9 cellular contexts compared by ENCODE assay signal in the genomic region with DNA sequence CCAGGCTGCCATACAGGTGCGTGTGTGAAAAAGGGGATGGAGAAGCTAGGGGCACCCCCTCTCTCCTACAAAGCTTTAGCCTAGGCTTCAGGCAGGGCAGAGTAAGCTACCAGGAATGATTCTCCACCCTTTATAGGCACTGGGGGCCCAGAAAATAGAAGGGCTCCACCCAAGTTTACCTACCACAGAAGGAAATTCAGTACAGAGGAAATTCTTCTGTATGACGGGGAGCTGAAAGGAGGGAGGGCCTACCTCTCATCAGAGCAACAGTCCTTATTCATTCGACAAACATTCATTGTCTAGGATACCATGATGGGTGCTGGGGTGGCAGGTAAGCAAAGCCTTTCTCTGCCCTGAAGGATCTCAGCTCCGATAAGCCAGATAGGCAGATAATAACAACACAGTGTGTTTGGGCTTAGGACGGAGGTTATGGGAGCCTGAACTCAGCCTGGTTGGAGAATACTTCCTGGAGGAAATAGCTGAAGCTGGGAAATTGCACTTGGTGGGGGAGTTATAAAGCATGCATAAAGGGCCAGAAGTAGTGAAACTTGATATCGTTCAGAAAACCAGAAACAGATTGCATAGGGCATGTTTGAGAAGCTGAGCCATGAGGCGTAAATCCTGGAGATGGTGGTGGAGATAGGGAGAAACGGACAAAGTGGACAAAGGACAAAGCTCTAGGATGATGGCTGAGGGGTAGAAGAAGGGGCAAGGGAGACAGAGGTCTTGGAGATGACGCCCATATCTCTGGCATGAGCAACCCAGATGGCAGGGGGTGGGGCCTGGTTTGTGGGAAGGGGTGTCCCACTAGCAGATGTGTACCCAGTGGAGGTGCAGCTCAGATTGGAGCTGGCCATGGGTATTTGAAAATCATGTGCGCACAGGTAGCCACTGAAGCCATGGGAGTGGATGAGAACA. TPM values are rescaled to one million over a fixed set of nuclear protein-coding genes. Genes with fewer than 3 reads are reported as not detected.
A peak's percentile ranks its signal among the peaks of the same experiment; 100 is the strongest.
DNase-seq lines count a peak whose midpoint lies in the region; ATAC-seq and TF ChIP-seq lines count a peak whose summit lies in the region.
"Had no signal": no experiment of that assay in that cellular context is flagged by ENCODE, and none has a peak within 500 bp of the region (broad histone marks: within the 10 kb centered on the region; RNA-seq: fewer than 3 reads in every experiment).

No MANE protein-coding gene starts in this region.

- BruUV-seq in Panc1 (replicated peaks; lab: Mats Ljungman, UMichigan) = no TSS peak

- H3K4me1 ChIP-seq in Panc1 (ENCODE audit: control insufficient read depth, insufficient read depth, low read length) (peaks cover 63% of the 10 kb centered on the region), fibroblast of lung (ENCODE audit: control insufficient read depth, extremely low read depth, insufficient read depth, low read length) (peaks cover 11% of the 10 kb centered on the region)

- POLR2A ChIA-PET in Panc1 (lab: Charles Lee) = interaction anchor here (0.6 to 0.7 kb wide), 3 partner anchors 52 to 496 kb away, joined by 3 read pairs; no protein-coding TSS in a partner anchor

- no peak overlapping the region for H3K9ac ChIP-seq in fibroblast of lung (ENCODE audit: insufficient read depth, low read length)

- H2AFZ ChIP-seq in fibroblast of lung (ENCODE audit: low read length) = no peak overlapping the region

- TF ChIP-seq CTCF in Panc1 (IDR thresholded peaks at IDR 0.05) (no peak), fibroblast of lung (conservative IDR thresholded peaks at IDR 0.05 in 1 of 2, IDR thresholded peaks at IDR 0.05 in 1 of 2; ENCODE audit: low read depth in 1 of 2, low read length in 2 of 2) (no peak)

- H3K9me3 ChIP-seq in Panc1 (ENCODE audit: control insufficient read depth, insufficient read depth, low read depth, low read length) (no peaks in the 10 kb centered on the region), fibroblast of lung (ENCODE audit: control insufficient read depth, insufficient read depth, low read depth, low read length) (no peaks in the 10 kb centered on the region)

- H3K36me3 ChIP-seq in Panc1 (ENCODE audit: control insufficient read depth, insufficient read depth, low read length) (no peaks in the 10 kb centered on the region), fibroblast of lung (ENCODE audit: control insufficient read depth, insufficient read depth, low read length) (no peaks in the 10 kb centered on the region)

- no peaks in the 10 kb centered on the region for H3K27me3 ChIP-seq in Panc1 (ENCODE audit: control insufficient read depth, insufficient read depth, low read length)
- no peaks in the 10 kb centered on the region for H3K27me3 ChIP-seq in fibroblast of lung (ENCODE audit: control insufficient read depth, insufficient read depth, low read length)

- in situ Hi-C loops in Panc1 (cut with HindIII; ENCODE audit: low pct_unique_long_range_greater_than_20kb, low sequenced_read_pairs) = no loop called here

- DNase-seq in H4 (ENCODE audit: low spot score) = peak; percentile 71
- no peak for DNase-seq in Panc1 (ENCODE audit: low read depth, low spot score)
- DNase-seq in fibroblast of lung (ENCODE audit: low read depth in 2 of 2) = peak; percentile 59
- DNase-seq in pulmonary artery endothelial cell (ENCODE audit: low read depth, low spot score) = peak; percentile 32
- DNase-seq in epidermal melanocyte (ENCODE audit: insufficient read length, low spot score) = no peak
- no peak for DNase-seq in NCI-H1436 treated with DMSO at 0.1 percent for 48 hours (lab: John Stamatoyannopoulos, UW)
- DNase-seq: naive B cell had no signal

- H3K27ac ChIP-seq in Panc1 (ENCODE audit: low read length) (peak overlapping the region; percentile 66), fibroblast of lung (ENCODE audit: insufficient read depth, low read length) (no peak overlapping the region)

- peak overlapping the region in 1 of 2 experiments; percentile 21; a peak in 2 of 4 replicates for H3K4me3 ChIP-seq in Panc1 (ENCODE audit: low read depth in 2 of 2, low read length in 2 of 2)
- no peak overlapping the region for H3K4me3 ChIP-seq in fibroblast of lung (replicated peaks in 1 of 4; ENCODE audit: control extremely low read depth in 1 of 4, insufficient read depth in 1 of 4, low read depth in 3 of 4, low read length in 4 of 4)

- CTCF ChIA-PET in Panc1 (lab: Charles Lee) = interaction anchor here (0.5 to 2.7 kb wide), 7 partner anchors 9 to 206 kb away, joined by 3 to 17 read pairs (median 4); partner anchors contain the start of gene PIK3R3

- H3K79me2 ChIP-seq in fibroblast of lung (ENCODE audit: control insufficient read depth, insufficient read depth, low read length) = no peaks in the 10 kb centered on the region

- H4K20me1 ChIP-seq in fibroblast of lung (ENCODE audit: control insufficient read depth, extremely low read depth, insufficient read depth, low read length) = no peaks in the 10 kb centered on the region

- ATAC-seq in Panc1 (0 out of 2 replicates have a peak, but pooled peaks have one; percentile 2), HG03175 (IDR thresholded peaks at IDR 0.05; ENCODE audit: unreplicated experiment) (no peak)

- H3K4me2 ChIP-seq in fibroblast of lung (ENCODE audit: extremely low read depth, insufficient read depth, low read length) = no peak overlapping the region

- intact Hi-C loops in Panc1 (cut with micrococcal nuclease; ENCODE audit: unreplicated experiment) = loop anchor here (2.0 kb wide), 1 partner anchor 41 kb away; no protein-coding TSS in a partner anchor

RNA-seq across cellular contexts. Expression of gene P3R3URF, which starts 5.3 kb away (rescaled TPM):
- total RNA-seq in H4 (2014; rRNA removed; shearing (Covaris generic)) = not detected in 2 replicates
- not detected for total RNA-seq in Panc1 (2021; ENCODE audit: unreplicated experiment)
- not detected for polyA plus RNA-seq in Panc1 (2012; ENCODE audit: insufficient read length)
- total RNA-seq in fibroblast of lung = not detected in 2 replicates
- polyA plus RNA-seq in fibroblast of lung = not detected in 2 replicates
- polyA plus RNA-seq in fibroblast of lung (2012) = not detected in 2 replicates
- polyA minus RNA-seq in fibroblast of lung (ENCODE audit: low replicate concordance) = not detected in 2 replicates
- total RNA-seq in pulmonary artery endothelial cell = not detected in 2 replicates
- total RNA-seq: NCI-H460 had no signal

RNA-seq across cellular contexts. Expression of gene TSPAN1, which starts 6.7 kb away (rescaled TPM):
- total RNA-seq in H4 (2014; rRNA removed; shearing (Covaris generic)) = 0.64 and 0.66 TPM in 2 replicates
- 26.1 TPM for total RNA-seq in Panc1 (2021; ENCODE audit: unreplicated experiment)
- polyA plus RNA-seq in Panc1 (2012; ENCODE audit: insufficient read length) = 15.5 TPM
- total RNA-seq in fibroblast of lung = 0.17 and 0.26 TPM in 2 replicates
- 0.91 and 0.94 TPM in 2 replicates for polyA plus RNA-seq in fibroblast of lung
- 0.09 and 0.24 TPM in 2 replicates for polyA plus RNA-seq in fibroblast of lung (2012)
- not detected in 2 replicates for polyA minus RNA-seq in fibroblast of lung (ENCODE audit: low replicate concordance)
- 0.21 and 0.59 TPM in 2 replicates for total RNA-seq in pulmonary artery endothelial cell

RNA-seq across cellular contexts. Expression of gene POMGNT1, which starts 16.6 kb away (rescaled TPM):
- 66.3 and 68.9 TPM in 2 replicates for total RNA-seq in H4 (2014; rRNA removed; shearing (Covaris generic))
- total RNA-seq in Panc1 (2021; ENCODE audit: unreplicated experiment) (178 TPM), fibroblast of lung (36.7 and 51.7 TPM in 2 replicates), pulmonary artery endothelial cell (46.2 and 48.9 TPM in 2 replicates)
- 145 TPM for polyA plus RNA-seq in Panc1 (2012; ENCODE audit: insufficient read length)
- 42.2 and 47.6 TPM in 2 replicates for polyA plus RNA-seq in fibroblast of lung
- 48.7 and 60.2 TPM in 2 replicates for polyA plus RNA-seq in fibroblast of lung (2012)
- polyA minus RNA-seq in fibroblast of lung (ENCODE audit: low replicate concordance) = 62.4 and 93.8 TPM in 2 replicates

RNA-seq across cellular contexts. Expression of gene LURAP1, which starts 21.5 kb away (rescaled TPM):
- total RNA-seq in H4 (2014; rRNA removed; shearing (Covaris generic)) = 0.15 and 0.41 TPM in 2 replicates
- total RNA-seq in Panc1 (2021; ENCODE audit: unreplicated experiment) (3.5 TPM), fibroblast of lung (3.1 and 5.4 TPM in 2 replicates), pulmonary artery endothelial cell (2.0 and 3.4 TPM in 2 replicates)
- 1.9 TPM for polyA plus RNA-seq in Panc1 (2012; ENCODE audit: insufficient read length)
- polyA plus RNA-seq in fibroblast of lung = 1.8 and 2.6 TPM in 2 replicates
- 1.0 and 2.1 TPM in 2 replicates for polyA plus RNA-seq in fibroblast of lung (2012)
- polyA minus RNA-seq in fibroblast of lung (ENCODE audit: low replicate concordance) = 2.1 and 2.2 TPM in 2 replicates
- total RNA-seq: NCI-H460 had no signal

RNA-seq across cellular contexts. Expression of gene PIK3R3, which starts 49.2 kb away (rescaled TPM):
- total RNA-seq in H4 (2014; rRNA removed; shearing (Covaris generic)) = 14.9 and 16.4 TPM in 2 replicates
- total RNA-seq in Panc1 (2021; ENCODE audit: unreplicated experiment) (36.3 TPM), fibroblast of lung (1.8 and 3.3 TPM in 2 replicates), pulmonary artery endothelial cell (10.7 and 11.4 TPM in 2 replicates)
- 11.3 TPM for polyA plus RNA-seq in Panc1 (2012; ENCODE audit: insufficient read length)
- 4.1 and 5.4 TPM in 2 replicates for polyA plus RNA-seq in fibroblast of lung
- polyA plus RNA-seq in fibroblast of lung (2012) = 4.7 and 5.4 TPM in 2 replicates
- polyA minus RNA-seq in fibroblast of lung (ENCODE audit: low replicate concordance) = 4.1 and 9.1 TPM in 2 replicates

Comparison
In these comparisons a context has a peak if more than half of its experiments do, and no peak if none do; other contexts are left out.
1. DNase-seq: peak in H4 (single experiment), fibroblast of lung (2 of 2) and pulmonary artery endothelial cell (single experiment); none in Panc1 (single experiment), epidermal melanocyte (single experiment) and NCI-H1436 treated with DMSO at 0.1 percent for 48 hours (single experiment).
2. RNA of gene TSPAN1, which starts 6.7 kb away (total RNA-seq): 26.1 TPM in Panc1 (single experiment); 0.64 to 0.66 TPM in H4, 0.21 to 0.59 TPM in pulmonary artery endothelial cell and 0.17 to 0.26 TPM in fibroblast of lung; every median in the first group is over 10 times any median in the second.